21 cellular contexts compared by ENCODE assay signal in genomic region chr3:151775314-151776258, GRCh38. TPM values are rescaled to one million over a fixed set of nuclear protein-coding genes. Genes with fewer than 3 reads are reported as not detected.
"Had no signal": no experiment of that assay in that cellular context is flagged by ENCODE, and none has a peak within 500 bp of the region (broad histone marks: within the 10 kb centered on the region; RNA-seq: fewer than 3 reads in every experiment).

No MANE protein-coding gene starts in this region.

- H3K27ac ChIP-seq: brain microvascular endothelial cell, coronary artery, epithelial cell of prostate, prostate gland had no signal

- H3K4me2 ChIP-seq: smooth muscle cell had no signal

- ATAC-seq: right cardiac atrium had no signal

- H3K36me3 Mint-ChIP-seq: activated naive CD8-positive, alpha-beta T cell treated with anti-CD3 and anti-CD28 coated beads, Interleukin-2, amount 10 ng/mL, durations not matched to agents 7 days and 5 days; immature natural killer cell had no signal

- H3K9me3 ChIP-seq: prostate gland had no signal

- H3K4me3 Mint-ChIP-seq: activated naive CD8-positive, alpha-beta T cell treated with anti-CD3 and anti-CD28 coated beads, Interleukin-2, amount 10 ng/mL, durations not matched to agents 7 days and 5 days; central memory CD8-positive, alpha-beta T cell; immature natural killer cell; nephron progenitor cell had no signal

- H3K27ac Mint-ChIP-seq: activated naive CD8-positive, alpha-beta T cell treated with anti-CD3 and anti-CD28 coated beads, Interleukin-2, amount 10 ng/mL, durations not matched to agents 7 days and 5 days; immature natural killer cell; nephron progenitor cell had no signal

- H3K9me3 Mint-ChIP-seq: activated naive CD8-positive, alpha-beta T cell treated with anti-CD3 and anti-CD28 coated beads, Interleukin-2, amount 10 ng/mL, durations not matched to agents 7 days and 5 days; central memory CD8-positive, alpha-beta T cell; nephron progenitor cell had no signal

- H3K4me1 ChIP-seq: prostate gland had no signal

- H3K4me1 Mint-ChIP-seq: activated naive CD8-positive, alpha-beta T cell treated with anti-CD3 and anti-CD28 coated beads, Interleukin-2, amount 10 ng/mL, durations not matched to agents 7 days and 5 days; central memory CD8-positive, alpha-beta T cell; immature natural killer cell; nephron progenitor cell had no signal

- H3K4me3 ChIP-seq: coronary artery, prostate gland, smooth muscle cell had no signal

- DNase-seq: activated CD4-positive, CD25-positive, alpha-beta regulatory T cell treated with anti-CD3 and anti-CD28 coated beads, Interleukin-2, amount 50 U/mL, for 72 hours; activated naive CD4-positive, alpha-beta T cell; activated naive CD8-positive, alpha-beta T cell treated with anti-CD3 and anti-CD28 coated beads, Interleukin-2, amount 10 ng/mL, durations not matched to agents 7 days and 5 days; brain microvascular endothelial cell; effector CD8-positive, alpha-beta T cell; foreskin melanocyte; immature natural killer cell; nephron progenitor cell; occipital lobe; right cardiac atrium; stimulated activated CD4-positive, alpha-beta T cell treated with anti-CD3 and anti-CD28 coated beads, Interleukin-4, amount 100 ng/mL, for 4 hours; stimulated activated CD8-positive, alpha-beta memory T cell treated with anti-CD3 and anti-CD28 coated beads, Interleukin-4, amount 100 ng/mL, for 48 hours; stimulated activated naive CD4-positive, alpha-beta T cell treated with Interleukin-2 at 50 U/mL for 16 hours; substantia nigra had no signal

RNA-seq across cellular contexts. Expression of gene AADAC, which starts 38.3 kb away (rescaled TPM):
- total RNA-seq: activated CD8-positive, alpha-beta memory T cell treated with anti-CD3 and anti-CD28 coated beads for 36 hours; activated naive CD8-positive, alpha-beta T cell treated with anti-CD3 and anti-CD28 coated beads, Interleukin-2, amount 10 ng/mL, durations not matched to agents 7 days and 5 days; occipital lobe; prostate gland had no signal
- polyA plus RNA-seq: fibroblast of lung, immature natural killer cell, right cardiac atrium had no signal

RNA-seq across cellular contexts. Expression of gene AADACL2, which starts 41.9 kb away (rescaled TPM):
- total RNA-seq: activated CD8-positive, alpha-beta memory T cell treated with anti-CD3 and anti-CD28 coated beads for 36 hours; activated naive CD8-positive, alpha-beta T cell treated with anti-CD3 and anti-CD28 coated beads, Interleukin-2, amount 10 ng/mL, durations not matched to agents 7 days and 5 days; fibroblast of lung; occipital lobe; right cardiac atrium; smooth muscle cell had no signal
- polyA plus RNA-seq: fibroblast of lung, immature natural killer cell, smooth muscle cell had no signal
